Comparison of ENCODE assay signal across 8 cellular contexts in genomic region chr20:5100684-5101347, GRCh38. TPM values are rescaled to one million over a fixed set of nuclear protein-coding genes. Genes with fewer than 3 reads are reported as not detected.
DNase-seq lines count a peak whose midpoint lies in the region; ATAC-seq and TF ChIP-seq lines count a peak whose summit lies in the region.

No MANE protein-coding gene starts in this region.

- H3K27ac Mint-ChIP-seq in HFFc6 = peak overlapping the region; percentile 60

- no peak for ATAC-seq in GM21526 (IDR thresholded peaks at IDR 0.05; ENCODE audit: low FRiP score, unreplicated experiment)

- H3K4me3 Mint-ChIP-seq in HFFc6 = no peak overlapping the region

- TF ChIP-seq CTCF in HFFc6 (IDR thresholded peaks at IDR 0.05) = peak; percentile 97

- in situ Hi-C loops in Caki2 (cut with HindIII; ENCODE audit: low pct_unique_long_range_greater_than_20kb, low sequenced_read_pairs) = no loop called here

- H3K36me3 Mint-ChIP-seq in HFFc6 (ENCODE audit: low read depth) = peaks cover 24% of the 10 kb centered on the region

- H3K27me3 Mint-ChIP-seq in HFFc6 (ENCODE audit: insufficient read depth) = no peaks in the 10 kb centered on the region; the same call in 1 of the 2 replicates

- DNase-seq in Caki2 (ENCODE audit: low read depth) (peak; percentile 54), HFFc6 (peak; percentile 67), NCI-H526 (lab: John Stamatoyannopoulos, UW) (peak; percentile 18 to 86), ecto neural progenitor cell (ENCODE audit: low spot score) (peak; percentile 72), medulla oblongata (ENCODE audit: extremely low spot score) (peak; percentile 85)
- peak; percentile 82 to 85 for DNase-seq in activated CD4-positive, alpha-beta T cell treated with anti-CD3 and anti-CD28 coated beads, Interleukin-2, amount 50 U/mL, for 48 hours
- DNase-seq in stimulated activated CD8-positive, alpha-beta memory T cell treated with anti-CD3 and anti-CD28 coated beads, Interleukin-15, amount 100 ng/mL, for 4 hours (ENCODE audit: low read depth in 2 of 2) = peak; percentile 27 to 55

- peaks cover 5% of the 10 kb centered on the region for H3K4me1 Mint-ChIP-seq in HFFc6 (ENCODE audit: low read depth)

- no peaks in the 10 kb centered on the region for H3K9me3 Mint-ChIP-seq in HFFc6

RNA-seq across cellular contexts. Expression of gene TMEM230, which starts 12.1 kb away (rescaled TPM):
- total RNA-seq in Caki2 (2014; rRNA removed; shearing (Covaris generic); ENCODE audit: low replicate concordance) = 150 and 156 TPM in 2 replicates
- total RNA-seq in HFFc6 (2021; fragmentation: NEBNext Ultra II Directional; extraction: Animal tissue kit (Norgen Biotek cat#: 25700)) = 100 to 1,000 TPM; 129 to 151 (median 144) TPM

RNA-seq across cellular contexts. Expression of gene PCNA, which starts 18.9 kb away (rescaled TPM):
- 424 and 432 TPM in 2 replicates for total RNA-seq in Caki2 (2014; rRNA removed; shearing (Covaris generic); ENCODE audit: low replicate concordance)
- 100 to 1,000 TPM; 104 to 172 (median 152) TPM for total RNA-seq in HFFc6 (2021; fragmentation: NEBNext Ultra II Directional; extraction: Animal tissue kit (Norgen Biotek cat#: 25700))

RNA-seq across cellular contexts. Expression of gene CDS2, which starts 26.0 kb away (rescaled TPM):
- total RNA-seq in Caki2 (2014; rRNA removed; shearing (Covaris generic); ENCODE audit: low replicate concordance) = 18.3 and 26.2 TPM in 2 replicates
- total RNA-seq in HFFc6 (2021; fragmentation: NEBNext Ultra II Directional; extraction: Animal tissue kit (Norgen Biotek cat#: 25700)) = 10 to 100 TPM; 36.6 to 42.5 (median 39.2) TPM
